Comparison of ENCODE assay signal across 7 cellular contexts in genomic region chr2:11129598-11130449, GRCh38. TPM values are rescaled to one million over a fixed set of nuclear protein-coding genes. Genes with fewer than 3 reads are reported as not detected.
DNase-seq lines count a peak whose midpoint lies in the region; ATAC-seq and TF ChIP-seq lines count a peak whose summit lies in the region.

No MANE protein-coding gene starts in this region.

- H3K4me3 ChIP-seq in hepatocyte (no peak overlapping the region), skin epidermis (peak overlapping the region; percentile 6 to 38 (median 24))

- intact Hi-C loops in activated naive CD4-positive, alpha-beta T cell treated with anti-CD3 and anti-CD28 coated beads for 36 hours (cut with micrococcal nuclease): loop anchor here (1.0 to 5.0 kb wide), 3 partner anchors 218 to 337 kb away; partner anchors contain the start of genes E2F6 and KCNF1

- 12% methylated on average over 41 of the region's 46 CpGs for WGBS in hepatocyte (ENCODE audit: low lambda C conversion rate, missing lambda C conversion rate)

- H3K27ac Mint-ChIP-seq in activated naive CD4-positive, alpha-beta T cell treated with anti-CD3 and anti-CD28 coated beads for 36 hours: peak overlapping the region; percentile 71

- peak overlapping the region; percentile 61 for H2AFZ ChIP-seq in hepatocyte

- peaks cover 9% of the 10 kb centered on the region for H3K4me1 ChIP-seq in hepatocyte (ENCODE audit: insufficient read depth)

- H4K20me1 ChIP-seq in hepatocyte (ENCODE audit: insufficient read depth, poor library complexity, severe bottlenecking): no peaks in the 10 kb centered on the region

- H3K9me2 ChIP-seq in hepatocyte (replicated peaks; ENCODE audit: insufficient read depth): no peaks in the 10 kb centered on the region

- peak overlapping the region; percentile 76 for H3K4me2 ChIP-seq in hepatocyte

- H3K36me3 Mint-ChIP-seq in activated naive CD4-positive, alpha-beta T cell treated with anti-CD3 and anti-CD28 coated beads for 36 hours (ENCODE audit: low read depth): no peaks in the 10 kb centered on the region

- H3K79me2 ChIP-seq in hepatocyte: no peaks in the 10 kb centered on the region

- peak; percentile 73 for ATAC-seq in GM19025 (IDR thresholded peaks at IDR 0.05; ENCODE audit: low read depth, unreplicated experiment)
- peak; percentile 82 for ATAC-seq in HG03354 (IDR thresholded peaks at IDR 0.05; ENCODE audit: poor library complexity, severe bottlenecking, unreplicated experiment)

- peak; percentile 31 for DNase-seq in RPMI7951 (ENCODE audit: low read depth)
- peak; percentile 89 for DNase-seq in activated naive CD4-positive, alpha-beta T cell treated with anti-CD3 and anti-CD28 coated beads for 36 hours
- DNase-seq in hepatocyte (ENCODE audit: low spot score): peak; percentile 92
- no peak for DNase-seq in cerebellum (ENCODE audit: low spot score)

- H3K9me3 ChIP-seq in hepatocyte (ENCODE audit: low read depth): no peaks in the 10 kb centered on the region

- no peaks in the 10 kb centered on the region for H3K27me3 ChIP-seq in hepatocyte

- H3K4me1 Mint-ChIP-seq in activated naive CD4-positive, alpha-beta T cell treated with anti-CD3 and anti-CD28 coated beads for 36 hours (ENCODE audit: low read depth): peaks cover 21% of the 10 kb centered on the region

- CTCF ChIA-PET in activated naive CD4-positive, alpha-beta T cell treated with anti-CD3 and anti-CD28 coated beads for 36 hours (lab: Charles Lee): interaction anchor here (0.6 to 6.5 kb wide), 10 partner anchors 13 to 455 kb away, joined by 3 to 93 read pairs (median 5); partner anchors contain the start of gene PDIA6

- H3K9me3 Mint-ChIP-seq in activated naive CD4-positive, alpha-beta T cell treated with anti-CD3 and anti-CD28 coated beads for 36 hours: no peaks in the 10 kb centered on the region

- H3K27me3 Mint-ChIP-seq in activated naive CD4-positive, alpha-beta T cell treated with anti-CD3 and anti-CD28 coated beads for 36 hours (ENCODE audit: low read depth): no peaks in the 10 kb centered on the region

- TF ChIP-seq CTCF in hepatocyte (IDR thresholded peaks at IDR 0.05; ENCODE audit: poor library complexity): peak; percentile 59

- H3K27ac ChIP-seq in hepatocyte (peak overlapping the region; percentile 40), skin epidermis (peak overlapping the region in 14 of 21 experiments; percentile 4 to 77 (median 48))

- peak overlapping the region; percentile 57 for H3K4me3 Mint-ChIP-seq in activated naive CD4-positive, alpha-beta T cell treated with anti-CD3 and anti-CD28 coated beads for 36 hours

- H3K36me3 ChIP-seq in hepatocyte (replicated peaks; ENCODE audit: insufficient read depth, low read depth): no peaks in the 10 kb centered on the region

RNA-seq across cellular contexts. Expression of gene SLC66A3, which starts 25.4 kb away (rescaled TPM):
- total RNA-seq in RPMI7951 (2014; rRNA removed; shearing (Covaris generic)): 34.5 and 41.3 TPM in 2 replicates
- 10 to 100 TPM; 10.1 to 11.0 TPM for total RNA-seq in activated naive CD4-positive, alpha-beta T cell treated with anti-CD3 and anti-CD28 coated beads for 36 hours
- total RNA-seq in hepatocyte (22.8 and 26.8 TPM in 2 replicates), cerebellum (9.7 TPM)
- 24.3 and 24.6 TPM in 2 replicates for polyA plus RNA-seq in hepatocyte
